ENCODE assay signal across 21 cellular contexts in genomic region chr14:71499018-71499417, GRCh38.
"Had no signal": no experiment of that assay in that cellular context is flagged by ENCODE, and none has a peak within 500 bp of the region (broad histone marks: within the 10 kb centered on the region; RNA-seq: fewer than 3 reads in every experiment).

No MANE protein-coding gene starts in this region.

- H3K27ac ChIP-seq: colonic mucosa, esophagus muscularis mucosa, parathyroid adenoma, right lobe of liver, thyroid gland had no signal

- H3K27me3 ChIP-seq: colonic mucosa, esophagus muscularis mucosa, left lung, neutrophil, right lobe of liver, thyroid gland had no signal

- H2AFZ ChIP-seq: parathyroid adenoma had no signal

- H3K9ac ChIP-seq: parathyroid adenoma had no signal

- H3K79me2 ChIP-seq: parathyroid adenoma had no signal

- H3K9me3 ChIP-seq: colonic mucosa, esophagus muscularis mucosa, left lung, mucosa of descending colon, neutrophil, right lobe of liver, thyroid gland had no signal

- DNase-seq: colonic mucosa; effector memory CD4-positive, alpha-beta T cell; foreskin melanocyte; left cardiac atrium; left lung; mesenchymal stem cell; mucosa of descending colon; naive B cell; right lobe of liver; small intestine; stimulated activated CD4-positive, alpha-beta T cell treated with anti-CD3 and anti-CD28 coated beads, Interleukin-12 subunit alpha, Interleukin-12 subunit beta, amount 100 ng/mL, for 4 hours; stimulated activated CD4-positive, alpha-beta T cell treated with anti-CD3 and anti-CD28 coated beads, Interleukin-1b, Interleukin-23, amount 100 ng/mL, for 48 hours; stimulated activated CD4-positive, alpha-beta T cell treated with anti-CD3 and anti-CD28 coated beads, Interleukin-4, amount 100 ng/mL, for 1 hour; stimulated activated CD8-positive, alpha-beta memory T cell treated with anti-CD3 and anti-CD28 coated beads, Interleukin-4, amount 100 ng/mL, for 48 hours; stimulated activated naive CD4-positive, alpha-beta T cell; stimulated activated naive CD8-positive, alpha-beta T cell treated with anti-CD3 and anti-CD28 coated beads, Interleukin-15, amount 100 ng/mL, for 72 hours; thyroid gland had no signal

- H3K36me3 ChIP-seq: colonic mucosa, esophagus muscularis mucosa, left lung, neutrophil, right lobe of liver, thyroid gland had no signal

- H3K4me1 ChIP-seq: colonic mucosa, left lung, parathyroid adenoma, right lobe of liver had no signal

- H3K4me3 ChIP-seq: colonic mucosa, esophagus muscularis mucosa, left lung, mucosa of descending colon, right lobe of liver, thyroid gland had no signal

- FAIRE-seq: endothelial cell of umbilical vein had no signal
